8 cellular contexts compared by ENCODE assay signal in genomic region chr18:26468931-26469340, GRCh38.
DNase-seq lines count a peak whose midpoint lies in the region; ATAC-seq and TF ChIP-seq lines count a peak whose summit lies in the region.

No MANE protein-coding gene starts in this region.

- no peak for DNase-seq in CD8-positive, alpha-beta T cell
- DNase-seq in NCI-H82 treated with DMSO at 0.1 percent for 48 hours (lab: John Stamatoyannopoulos, UW; ENCODE audit: unreplicated experiment) (peak; percentile 94), fibroblast of mammary gland (ENCODE audit: low read depth) (no peak), type B pancreatic cell (ENCODE audit: extremely low spot score, unreplicated experiment) (no peak), HK-2 (ENCODE audit: unreplicated experiment) (no peak)
- DNase-seq in activated T-helper 1 cell treated with anti-CD3 and anti-CD28 coated beads, Interleukin-12 subunit alpha, Interleukin-12 subunit beta, Interleukin-2, Interleukin-4 antibody, amounts not matched to agents 30 ng/mL and 10 ng/mL and 1 ng/mL, durations not matched to agents 14 hours and 24 hours and 36 hours (ENCODE audit: low spot score): no peak

- no peaks in the 10 kb centered on the region for H3K9me3 ChIP-seq in CD8-positive, alpha-beta T cell (ENCODE audit: low read length)

- no peaks in the 10 kb centered on the region for H3K4me1 Mint-ChIP-seq in CD8-positive, alpha-beta T cell (ENCODE audit: low read depth)
- H3K4me1 Mint-ChIP-seq in type B pancreatic cell (ENCODE audit: unreplicated experiment): peaks cover 29% of the 10 kb centered on the region
- no peaks in the 10 kb centered on the region for H3K4me1 Mint-ChIP-seq in activated T-helper 1 cell treated with anti-CD3 and anti-CD28 coated beads, Interleukin-12 subunit alpha, Interleukin-12 subunit beta, Interleukin-2, Interleukin-4 antibody, amounts not matched to agents 30 ng/mL and 10 ng/mL and 1 ng/mL, durations not matched to agents 14 hours and 24 hours and 36 hours (ENCODE audit: low read depth)

- POLR2A ChIA-PET in CD8-positive, alpha-beta T cell (lab: Charles Lee): no interaction called here

- H3K27ac Mint-ChIP-seq in CD8-positive, alpha-beta T cell: no peak overlapping the region
- peak overlapping the region; percentile 89 for H3K27ac Mint-ChIP-seq in type B pancreatic cell
- H3K27ac Mint-ChIP-seq in activated T-helper 1 cell treated with anti-CD3 and anti-CD28 coated beads, Interleukin-12 subunit alpha, Interleukin-12 subunit beta, Interleukin-2, Interleukin-4 antibody, amounts not matched to agents 30 ng/mL and 10 ng/mL and 1 ng/mL, durations not matched to agents 14 hours and 24 hours and 36 hours: no peak overlapping the region

- no peaks in the 10 kb centered on the region for H3K36me3 ChIP-seq in CD8-positive, alpha-beta T cell (ENCODE audit: insufficient read depth, low read length)

- TF ChIP-seq CTCF in CD8-positive, alpha-beta T cell (IDR thresholded peaks at IDR 0.05): peak; percentile 23
- TF ChIP-seq CTCF in fibroblast of mammary gland (conservative IDR thresholded peaks at IDR 0.05; ENCODE audit: control insufficient read depth, insufficient read depth, low read depth, low read length) (peak; percentile 54), type B pancreatic cell (conservative IDR thresholded peaks at IDR 0.05) (peak; percentile 76)

- ATAC-seq in CD8-positive, alpha-beta T cell: no peak
- peak; percentile 55 for ATAC-seq in GM19023 (IDR thresholded peaks at IDR 0.05; ENCODE audit: unreplicated experiment)
- ATAC-seq in HG03280 (IDR thresholded peaks at IDR 0.05; ENCODE audit: unreplicated experiment): peak; percentile 62

- no peaks in the 10 kb centered on the region for H3K4me1 ChIP-seq in CD8-positive, alpha-beta T cell (ENCODE audit: insufficient read depth, low read length)

- H3K27me3 Mint-ChIP-seq in CD8-positive, alpha-beta T cell (ENCODE audit: low read depth): no peaks in the 10 kb centered on the region
- H3K27me3 Mint-ChIP-seq in type B pancreatic cell: no peaks in the 10 kb centered on the region
- no peaks in the 10 kb centered on the region for H3K27me3 Mint-ChIP-seq in activated T-helper 1 cell treated with anti-CD3 and anti-CD28 coated beads, Interleukin-12 subunit alpha, Interleukin-12 subunit beta, Interleukin-2, Interleukin-4 antibody, amounts not matched to agents 30 ng/mL and 10 ng/mL and 1 ng/mL, durations not matched to agents 14 hours and 24 hours and 36 hours (ENCODE audit: insufficient read depth)

- H3K27ac ChIP-seq in CD8-positive, alpha-beta T cell (ENCODE audit: low read depth, low read length): no peak overlapping the region

- no peak overlapping the region for H3K4me3 ChIP-seq in CD8-positive, alpha-beta T cell (ENCODE audit: low read depth, low read length)
- H3K4me3 ChIP-seq in fibroblast of mammary gland (ENCODE audit: control insufficient read depth, low read depth, low read length): no peak overlapping the region

- CTCF ChIA-PET in CD8-positive, alpha-beta T cell (lab: Charles Lee): no interaction called here

- H3K36me3 Mint-ChIP-seq in CD8-positive, alpha-beta T cell: no peaks in the 10 kb centered on the region
- H3K36me3 Mint-ChIP-seq in type B pancreatic cell: peaks cover 50% of the 10 kb centered on the region
- H3K36me3 Mint-ChIP-seq in activated T-helper 1 cell treated with anti-CD3 and anti-CD28 coated beads, Interleukin-12 subunit alpha, Interleukin-12 subunit beta, Interleukin-2, Interleukin-4 antibody, amounts not matched to agents 30 ng/mL and 10 ng/mL and 1 ng/mL, durations not matched to agents 14 hours and 24 hours and 36 hours (ENCODE audit: low read depth): no peaks in the 10 kb centered on the region

- H3K9me3 Mint-ChIP-seq in CD8-positive, alpha-beta T cell: no peaks in the 10 kb centered on the region
- no peaks in the 10 kb centered on the region for H3K9me3 Mint-ChIP-seq in type B pancreatic cell
- H3K9me3 Mint-ChIP-seq in activated T-helper 1 cell treated with anti-CD3 and anti-CD28 coated beads, Interleukin-12 subunit alpha, Interleukin-12 subunit beta, Interleukin-2, Interleukin-4 antibody, amounts not matched to agents 30 ng/mL and 10 ng/mL and 1 ng/mL, durations not matched to agents 14 hours and 24 hours and 36 hours: no peaks in the 10 kb centered on the region

- intact Hi-C loops in CD8-positive, alpha-beta T cell (cut with DNase I, micrococcal nuclease): no loop called here
- intact Hi-C loops in activated T-helper 1 cell treated with anti-CD3 and anti-CD28 coated beads, Interleukin-12 subunit alpha, Interleukin-12 subunit beta, Interleukin-2, Interleukin-4 antibody, amounts not matched to agents 30 ng/mL and 10 ng/mL and 1 ng/mL, durations not matched to agents 14 hours and 24 hours and 36 hours (cut with micrococcal nuclease): loop anchor here (10.0 kb wide), 1 partner anchor 54 kb away; no protein-coding TSS in a partner anchor

- H3K4me3 Mint-ChIP-seq in CD8-positive, alpha-beta T cell: no peak overlapping the region
- H3K4me3 Mint-ChIP-seq in type B pancreatic cell: peak overlapping the region; percentile 21
- H3K4me3 Mint-ChIP-seq in activated T-helper 1 cell treated with anti-CD3 and anti-CD28 coated beads, Interleukin-12 subunit alpha, Interleukin-12 subunit beta, Interleukin-2, Interleukin-4 antibody, amounts not matched to agents 30 ng/mL and 10 ng/mL and 1 ng/mL, durations not matched to agents 14 hours and 24 hours and 36 hours: no peak overlapping the region

- H3K27me3 ChIP-seq in CD8-positive, alpha-beta T cell (ENCODE audit: insufficient read depth, low read length): no peaks in the 10 kb centered on the region

Comparison
In these comparisons a context has a peak if more than half of its experiments do, and no peak if none do; other contexts are left out.
1. CTCF ChIP-seq: peak in every context shown above with its lines; median percentile 76 in type B pancreatic cell; 54 in fibroblast of mammary gland; 23 in CD8-positive, alpha-beta T cell.